21 cellular contexts compared by ENCODE assay signal in genomic region chr2:146417942-146418341, GRCh38.
A peak's percentile ranks its signal among the peaks of the same experiment; 100 is the strongest.
DNase-seq lines count a peak whose midpoint lies in the region; ATAC-seq, FAIRE-seq and TF ChIP-seq lines count a peak whose summit lies in the region.
"Had no signal": no experiment of that assay in that cellular context is flagged by ENCODE, and none has a peak within 500 bp of the region (broad histone marks: within the 10 kb centered on the region; RNA-seq: fewer than 3 reads in every experiment).

No MANE protein-coding gene starts in this region.

- no peaks in the 10 kb centered on the region; the same call in 2 of the 3 replicates for H3K36me3 Mint-ChIP-seq in GM23338 (ENCODE audit: low read depth)
- H3K36me3 Mint-ChIP-seq: CD14-positive monocyte; CD4-positive, alpha-beta memory T cell had no signal

- H3K4me1 ChIP-seq in GM23338 (ENCODE audit: insufficient read depth) (peaks cover 22% of the 10 kb centered on the region), PC-3 (ENCODE audit: insufficient read depth, low read length) (peaks cover 6% of the 10 kb centered on the region; the same call in 1 of the 2 replicates), kidney (ENCODE audit: control insufficient read depth in 1 of 2, insufficient read depth in 1 of 2, low read depth in 1 of 2, low read length in 2 of 2) (no peaks in the 10 kb centered on the region)
- H3K4me1 ChIP-seq: A549, BLaER1, HAP-1 had no signal

- no peaks in the 10 kb centered on the region for H3K27me3 Mint-ChIP-seq in GM23338 (ENCODE audit: insufficient read depth, low read depth, poor library complexity)
- H3K27me3 Mint-ChIP-seq: CD4-positive, alpha-beta memory T cell had no signal

- H3K9me2 ChIP-seq in GM23338 (ENCODE audit: insufficient read depth) (no peaks in the 10 kb centered on the region), PC-3 (replicated peaks; ENCODE audit: low read length) (no peaks in the 10 kb centered on the region)

- H3K79me2 ChIP-seq in GM23338 (replicated peaks; ENCODE audit: insufficient read depth) (no peaks in the 10 kb centered on the region), PC-3 (ENCODE audit: low read length) (no peaks in the 10 kb centered on the region)

- no TSS peak for BruUV-seq in PC-3 (replicated peaks; lab: Mats Ljungman, UMichigan)

- peak overlapping the region; percentile 35; the same call in 1 of the 2 replicates for H3K27ac Mint-ChIP-seq in GM23338
- H3K27ac Mint-ChIP-seq: CD14-positive monocyte; CD4-positive, alpha-beta memory T cell had no signal

- no peaks in the 10 kb centered on the region for H3F3A ChIP-seq in GM23338 (replicated peaks; ENCODE audit: low read depth)
- no peaks in the 10 kb centered on the region for H3F3A ChIP-seq in PC-3 (ENCODE audit: low read length, unreplicated experiment)

- H3K9ac ChIP-seq in PC-3 (ENCODE audit: low read length): no peak overlapping the region
- H3K9ac ChIP-seq in kidney (ENCODE audit: low read length in 2 of 2): no peak overlapping the region
- H3K9ac ChIP-seq: BLaER1 had no signal

- no peak for TF ChIP-seq CTCF in GM23338 (conservative IDR thresholded peaks at IDR 0.05; ENCODE audit: low read depth in 2 of 2)
- no peak for TF ChIP-seq CTCF in PC-3 (conservative IDR thresholded peaks at IDR 0.05; ENCODE audit: low read depth, low read length)
- no peak for TF ChIP-seq CTCF in kidney (IDR thresholded peaks at IDR 0.05; ENCODE audit: borderline replicate concordance, extremely low read depth, insufficient read depth)

- intact Hi-C loops in PC-3 (cut with micrococcal nuclease): no loop called here
- intact Hi-C loops in kidney (cut with DNase I): no loop called here

- POLR2A ChIA-PET in PC-3 (lab: Charles Lee; ENCODE audit: unreplicated experiment): no interaction called here

- ATAC-seq in GM23338 (no peak), PC-3 (peak; percentile 98), HG03565 (IDR thresholded peaks at IDR 0.05; ENCODE audit: unreplicated experiment) (no peak)
- ATAC-seq: A549, GM12878, HepG2 had no signal

- H3K9me3 ChIP-seq in PC-3 (ENCODE audit: low read length): no peaks in the 10 kb centered on the region
- H3K9me3 ChIP-seq in kidney (ENCODE audit: control insufficient read depth in 1 of 2, low read length in 2 of 2): no peaks in the 10 kb centered on the region
- H3K9me3 ChIP-seq: A549, BLaER1, HAP-1 had no signal

- CTCF ChIA-PET in PC-3 (lab: Charles Lee): no interaction called here

- no peak overlapping the region for H2AFZ ChIP-seq in GM23338
- no peak overlapping the region for H2AFZ ChIP-seq in PC-3 (ENCODE audit: low read length)

- no peaks in the 10 kb centered on the region for H4K20me1 ChIP-seq in GM23338 (replicated peaks; ENCODE audit: insufficient read depth)
- no peaks in the 10 kb centered on the region for H4K20me1 ChIP-seq in PC-3 (ENCODE audit: low read length)
- H4K20me1 ChIP-seq: BLaER1 had no signal

- peaks cover 22% of the 10 kb centered on the region for H3K4me1 Mint-ChIP-seq in GM23338
- H3K4me1 Mint-ChIP-seq: CD14-positive monocyte; CD4-positive, alpha-beta memory T cell had no signal

- H3K4me3 ChIP-seq in GM23338 (no peak overlapping the region), PC-3 (ENCODE audit: low read length) (no peak overlapping the region), kidney (ENCODE audit: low read length in 2 of 2) (no peak overlapping the region)
- H3K4me3 ChIP-seq: A549, BLaER1, GM12878, HAP-1 had no signal

- DNase-seq in GM23338 (ENCODE audit: low spot score): no peak
- DNase-seq in PC-3: peak; percentile 52
- DNase-seq in kidney: no peak
- DNase-seq in NCI-H524 (lab: John Stamatoyannopoulos, UW): no peak
- DNase-seq in NCI-H1930 (lab: John Stamatoyannopoulos, UW): no peak
- DNase-seq in OCI-M2 (lab: John Stamatoyannopoulos, UW; ENCODE audit: unreplicated experiment): no peak
- DNase-seq: AML-193; Calu3; CD4-positive, alpha-beta memory T cell; DND-41; EL had no signal

- no peaks in the 10 kb centered on the region for H3K9me3 Mint-ChIP-seq in GM23338

- no peak overlapping the region for H3K4me3 Mint-ChIP-seq in GM23338
- H3K4me3 Mint-ChIP-seq: CD14-positive monocyte; CD4-positive, alpha-beta memory T cell had no signal

- H3K27me3 ChIP-seq in GM23338 (ENCODE audit: insufficient read depth) (no peaks in the 10 kb centered on the region), PC-3 (ENCODE audit: low read length) (no peaks in the 10 kb centered on the region)
- H3K27me3 ChIP-seq: BLaER1 had no signal

- no peak overlapping the region for H3K27ac ChIP-seq in GM23338 (ENCODE audit: low read depth)
- H3K27ac ChIP-seq in PC-3 (ENCODE audit: low read length): no peak overlapping the region
- no peak overlapping the region for H3K27ac ChIP-seq in kidney (ENCODE audit: low read depth in 2 of 2, low read length in 2 of 2)
- H3K27ac ChIP-seq: 22Rv1, A549, BLaER1 had no signal

- H3K36me3 ChIP-seq in GM23338 (ENCODE audit: insufficient read depth) (no peaks in the 10 kb centered on the region), PC-3 (ENCODE audit: low read depth, low read length) (no peaks in the 10 kb centered on the region), kidney (ENCODE audit: control insufficient read depth in 1 of 2, insufficient read depth in 2 of 2, low read length in 2 of 2) (no peaks in the 10 kb centered on the region)
- H3K36me3 ChIP-seq: BLaER1, HAP-1 had no signal

- FAIRE-seq in endometrium (lab: Jason Lieb, UNC): peak; percentile 67
- FAIRE-seq in kidney (lab: Jason Lieb, UNC): peak; percentile 27
- FAIRE-seq: A549, GM12878, GM19239, HepG2 had no signal

- H3K4me2 ChIP-seq in GM23338 (no peak overlapping the region), PC-3 (ENCODE audit: low read length) (peak overlapping the region; percentile 24; the same call in 1 of the 2 replicates)
- H3K4me2 ChIP-seq: A549, BLaER1 had no signal

TF ChIP-seq in GM23338, 12 proteins besides CTCF, POLR2A, EP300 and RAD21:
- no peak for TF ChIP-seq ETS1 (IDR thresholded peaks at IDR 0.05)
- no peak for TF ChIP-seq EZH2 (IDR thresholded peaks at IDR 0.05; ENCODE audit: low read depth, unreplicated experiment)
- no peak for TF ChIP-seq ZNF331 (CRISPR knock-in tag; IDR thresholded peaks at IDR 0.05; ENCODE audit: low read depth)
- TF ChIP-seq CREB1 (CRISPR knock-in tag; IDR thresholded peaks at IDR 0.05; ENCODE audit: low read depth): no peak
- TF ChIP-seq JUNB (IDR thresholded peaks at IDR 0.05; ENCODE audit: unreplicated experiment): no peak
